In the genomic region with DNA sequence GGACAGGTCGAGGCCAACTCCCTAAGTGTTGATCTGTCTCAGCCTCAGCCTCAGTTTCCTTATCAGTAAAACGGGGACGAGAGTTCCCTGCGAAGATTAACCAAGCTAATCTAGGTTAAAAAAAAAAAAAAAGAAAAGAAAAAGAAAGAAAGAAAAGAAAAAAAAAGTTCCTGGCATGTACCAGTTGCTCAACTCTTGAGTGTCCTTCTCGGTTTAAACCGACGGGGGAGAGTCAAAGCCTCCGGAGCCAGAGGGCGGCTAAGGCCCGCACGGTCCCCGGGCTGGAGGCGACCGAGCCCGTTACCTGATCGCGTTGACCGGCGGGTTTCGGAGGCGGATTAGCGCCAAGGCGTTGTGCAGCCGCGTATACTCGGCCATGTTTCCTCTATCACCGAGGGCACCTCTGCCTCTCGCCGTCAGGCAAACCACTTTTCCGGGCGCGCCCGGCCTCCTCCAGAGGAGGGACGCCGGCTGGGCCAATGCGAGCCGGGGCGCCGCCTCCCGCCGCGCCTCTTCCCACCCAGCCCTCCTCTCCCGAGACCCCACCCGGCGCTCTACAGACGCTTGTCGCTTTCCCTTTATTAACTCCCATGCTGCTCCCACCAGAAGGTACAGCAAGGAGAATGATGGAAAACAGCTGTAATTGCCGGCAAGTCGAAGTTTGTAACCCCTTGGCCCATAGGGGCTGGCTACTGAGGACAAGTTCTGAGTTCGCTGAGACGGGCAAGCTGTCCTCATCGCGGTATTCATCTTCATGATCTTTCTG, we compare ENCODE assay signal across 9 cellular contexts. TPM values are rescaled to one million over a fixed set of nuclear protein-coding genes. Genes with fewer than 3 reads are reported as not detected.
DNase-seq lines count a peak whose midpoint lies in the region; ATAC-seq and TF ChIP-seq lines count a peak whose summit lies in the region.
"Had no signal": no experiment of that assay in that cellular context is flagged by ENCODE, and none has a peak within 500 bp of the region (broad histone marks: within the 10 kb centered on the region; RNA-seq: fewer than 3 reads in every experiment).

Gene EHHADH, minus strand, starts transcription at position 405 of the 766 bp plus-strand sequence. Its CDS starts 27 bp downstream, at position 378.

- no peaks in the 10 kb centered on the region for H3F3A ChIP-seq in neural progenitor cell (ENCODE audit: low read depth)

- no peaks in the 10 kb centered on the region for H3K79me2 ChIP-seq in neural progenitor cell (ENCODE audit: low read depth)

- peak within 1 kb of the TSS; percentile 12 to 78 (median 74) for H3K27ac ChIP-seq in Peyer's patch
- no peak within 1 kb of the TSS for H3K27ac ChIP-seq in neural progenitor cell
- H3K27ac ChIP-seq in stomach smooth muscle (ENCODE audit: low read length): no peak within 1 kb of the TSS
- H3K27ac ChIP-seq: BLaER1 treated with 17β-estradiol and CSF1 and Interleukin-3, amounts not matched to agents 10 nM and 100 nM had no signal

- H3K4me1 ChIP-seq in Peyer's patch: no peaks in the 10 kb centered on the region
- no peaks in the 10 kb centered on the region for H3K4me1 ChIP-seq in neural progenitor cell
- H3K4me1 ChIP-seq in stomach smooth muscle (ENCODE audit: control insufficient read depth, insufficient read depth, low read length): no peaks in the 10 kb centered on the region
- H3K4me1 ChIP-seq: BLaER1 treated with 17β-estradiol and CSF1 and Interleukin-3, amounts not matched to agents 10 nM and 100 nM had no signal

- H4K20me1 ChIP-seq in neural progenitor cell (ENCODE audit: low read depth): no peaks in the 10 kb centered on the region
- H4K20me1 ChIP-seq: BLaER1 treated with 17β-estradiol and CSF1 and Interleukin-3, amounts not matched to agents 10 nM and 100 nM had no signal

- H3K4me3 ChIP-seq in Peyer's patch: peak within 1 kb of the TSS; percentile 51 to 68 (median 58)
- peak within 1 kb of the TSS; percentile 63 to 68 for H3K4me3 ChIP-seq in foreskin fibroblast (ENCODE audit: low read depth in 1 of 2, low read length in 2 of 2)
- peak within 1 kb of the TSS; percentile 36 for H3K4me3 ChIP-seq in neural progenitor cell
- peak within 1 kb of the TSS; percentile 80 to 88 for H3K4me3 ChIP-seq in stomach smooth muscle (ENCODE audit: low read length in 2 of 2)
- H3K4me3 ChIP-seq: BLaER1 treated with 17β-estradiol and CSF1 and Interleukin-3, amounts not matched to agents 10 nM and 100 nM had no signal

- H3K27ac Mint-ChIP-seq in neural progenitor cell: no peak within 1 kb of the TSS

- peak; percentile 17 for DNase-seq in NK-92 treated with Interleukin-12 subunit alpha and Interleukin-12 subunit beta, amount 100 ng/mL, for 24 hours (lab: John Stamatoyannopoulos, UW)
- DNase-seq in NK-92 (lab: John Stamatoyannopoulos, UW; ENCODE audit: unreplicated experiment) (no peak), Peyer's patch (peak; percentile 42 to 88 (median 84)), foreskin fibroblast (peak; percentile 69 to 88), neural progenitor cell (ENCODE audit: low spot score) (peak; percentile 58)
- peak; percentile 30 for DNase-seq in activated effector memory CD4-positive, alpha-beta T cell treated with Interleukin-2 at 50 U/mL for 16 hours

- H2AFZ ChIP-seq in neural progenitor cell (replicated peaks): peak within 1 kb of the TSS; percentile 83

- TF ChIP-seq CTCF in Peyer's patch (IDR thresholded peaks at IDR 0.05) (peak in 1 of 6 experiments; percentile 12), foreskin fibroblast (IDR thresholded peaks at IDR 0.05; ENCODE audit: low read depth, low read length) (no peak), neural progenitor cell (IDR thresholded peaks at IDR 0.05) (no peak)

- peak; percentile 67 to 71 for TF ChIP-seq POLR2A in Peyer's patch (IDR thresholded peaks at IDR 0.05)

- no peaks in the 10 kb centered on the region for H3K27me3 Mint-ChIP-seq in neural progenitor cell (ENCODE audit: insufficient read depth, low read depth)

- H3K4me1 Mint-ChIP-seq in neural progenitor cell: no peaks in the 10 kb centered on the region

- no peaks in the 10 kb centered on the region for H3K36me3 Mint-ChIP-seq in neural progenitor cell

- H3K9ac ChIP-seq in neural progenitor cell (no peak within 1 kb of the TSS), stomach smooth muscle (ENCODE audit: low read length in 2 of 2) (peak within 1 kb of the TSS; percentile 80 to 86)
- H3K9ac ChIP-seq: BLaER1 treated with 17β-estradiol and CSF1 and Interleukin-3, amounts not matched to agents 10 nM and 100 nM had no signal

- H3K4me3 Mint-ChIP-seq in neural progenitor cell: peak within 1 kb of the TSS; percentile 8

- peaks cover 17% of the 10 kb centered on the region for H3K9me3 Mint-ChIP-seq in neural progenitor cell

- peak within 1 kb of the TSS; percentile 61 for H3K4me2 ChIP-seq in neural progenitor cell
- H3K4me2 ChIP-seq: BLaER1 treated with 17β-estradiol and CSF1 and Interleukin-3, amounts not matched to agents 10 nM and 100 nM had no signal

- H3K9me3 ChIP-seq in Peyer's patch: no peaks in the 10 kb centered on the region
- peaks cover 7% of the 10 kb centered on the region for H3K9me3 ChIP-seq in neural progenitor cell (ENCODE audit: low read depth)
- no peaks in the 10 kb centered on the region for H3K9me3 ChIP-seq in stomach smooth muscle (ENCODE audit: control insufficient read depth in 2 of 2, low read length in 2 of 2)

- H3K27me3 ChIP-seq in Peyer's patch (no peaks in the 10 kb centered on the region), neural progenitor cell (peaks cover 11% of the 10 kb centered on the region), stomach smooth muscle (ENCODE audit: control insufficient read depth in 1 of 2, insufficient read depth in 2 of 2, low read length in 2 of 2) (no peaks in the 10 kb centered on the region)
- H3K27me3 ChIP-seq: BLaER1 treated with 17β-estradiol and CSF1 and Interleukin-3, amounts not matched to agents 10 nM and 100 nM had no signal

- no peaks in the 10 kb centered on the region for H3K36me3 ChIP-seq in Peyer's patch
- peaks cover 6% of the 10 kb centered on the region for H3K36me3 ChIP-seq in neural progenitor cell
- no peaks in the 10 kb centered on the region for H3K36me3 ChIP-seq in stomach smooth muscle (ENCODE audit: control insufficient read depth in 2 of 2, insufficient read depth in 2 of 2, low read length in 2 of 2)
- H3K36me3 ChIP-seq: BLaER1 treated with 17β-estradiol and CSF1 and Interleukin-3, amounts not matched to agents 10 nM and 100 nM had no signal

- ATAC-seq in HG03565 (IDR thresholded peaks at IDR 0.05; ENCODE audit: unreplicated experiment): peak; percentile 56

RNA-seq across cellular contexts. Expression of gene EHHADH, which starts in this region (rescaled TPM):
- total RNA-seq in Peyer's patch (10 to 100 TPM; 15.7 to 31.5 (median 21.1) TPM), neural progenitor cell (ENCODE audit: low replicate concordance) (3.6 and 3.7 TPM in 2 replicates)

Comparison
In these comparisons a context has a peak if more than half of its experiments do, and no peak if none do; other contexts are left out.
1. H3K27ac ChIP-seq: peak in Peyer's patch (4 of 4); none in neural progenitor cell (single experiment) and stomach smooth muscle (single experiment).
2. Peak in every context shown above with its lines, with median percentiles within 50 percentile points of each other: H3K4me3 ChIP-seq.